In genomic region chr2:232521098-232521497, GRCh38 we compare ENCODE assay signal across 39 cellular contexts. TPM values are rescaled to one million over a fixed set of nuclear protein-coding genes. Genes with fewer than 3 reads are reported as not detected.
"Had no signal": no experiment of that assay in that cellular context is flagged by ENCODE, and none has a peak within 500 bp of the region (broad histone marks: within the 10 kb centered on the region; RNA-seq: fewer than 3 reads in every experiment).

No MANE protein-coding gene starts in this region.

- DNase-seq: activated CD4-positive, alpha-beta memory T cell treated with anti-CD3 and anti-CD28 coated beads, Interleukin-2, amount 10 ng/mL, durations not matched to agents 7 days and 5 days; activated CD4-positive, alpha-beta T cell treated with anti-CD3 and anti-CD28 coated beads for 1 hour; activated CD4-positive, alpha-beta T cell treated with anti-CD3 and anti-CD28 coated beads for 48 hours; activated CD4-positive, CD25-positive, alpha-beta regulatory T cell; activated CD8-positive, alpha-beta memory T cell treated with anti-CD3 and anti-CD28 coated beads for 24 hours; activated CD8-positive, alpha-beta memory T cell treated with anti-CD3 and anti-CD28 coated beads, Interleukin-2, amount 10 ng/mL, durations not matched to agents 7 days and 5 days; activated CD8-positive, alpha-beta memory T cell treated with anti-CD3 and anti-CD28 coated beads, Interleukin-2, amount 50 U/mL, for 48 hours; activated effector memory CD4-positive, alpha-beta T cell treated with anti-CD3 and anti-CD28 coated beads, Interleukin-2, amount 50 U/mL, for 16 hours; activated naive CD4-positive, alpha-beta T cell; activated naive CD4-positive, alpha-beta T cell treated with anti-CD3 and anti-CD28 coated beads, Interleukin-2, amount 50 U/mL, for 16 hours; activated T-cell treated with anti-CD3 and anti-CD28 coated beads, Interleukin-2, amount 50 U/mL, for 48 hours; adrenal gland; body of pancreas; MM.1S; MV-4-11; NCI-H1092; NCI-H1436 treated with DMSO at 0.1 percent for 48 hours; NCI-H1694 treated with DMSO at 0.1 percent for 48 hours; NCI-H2029; NCI-H510A; NCI-H526; NCI-H748 treated with DMSO at 0.1 percent for 48 hours; NK-92 treated with Interleukin-12 subunit alpha and Interleukin-12 subunit beta, amount 100 ng/mL, for 24 hours; PC-9; SIG-M5; T-cell; T-helper 2 cell; T-helper 9 cell; WERI-Rb-1 had no signal

- H3K9me3 ChIP-seq: adrenal gland, body of pancreas, breast epithelium had no signal

- H3K36me3 ChIP-seq: adrenal gland, breast epithelium, WERI-Rb-1 had no signal

- ATAC-seq: activated CD8-positive, alpha-beta memory T cell treated with anti-CD3 and anti-CD28 coated beads, Interleukin-2, amount 10 ng/mL, durations not matched to agents 7 days and 5 days; Right ventricle myocardium inferior; SK-N-SH treated with all-trans-retinoic acid at 6 μM for 48 hours had no signal

- H3K9me3 Mint-ChIP-seq: activated CD4-positive, alpha-beta memory T cell treated with anti-CD3 and anti-CD28 coated beads, Interleukin-2, amount 10 ng/mL, durations not matched to agents 7 days and 5 days; T-cell had no signal

- H3K9ac ChIP-seq: KMS-11 had no signal

- FAIRE-seq: astrocyte, RCC 7860 had no signal

- H3K27ac Mint-ChIP-seq: activated CD4-positive, alpha-beta memory T cell treated with anti-CD3 and anti-CD28 coated beads, Interleukin-2, amount 10 ng/mL, durations not matched to agents 7 days and 5 days; activated CD8-positive, alpha-beta memory T cell treated with anti-CD3 and anti-CD28 coated beads, Interleukin-2, amount 10 ng/mL, durations not matched to agents 7 days and 5 days had no signal

- H3K27ac ChIP-seq: adrenal gland, body of pancreas, breast epithelium, KMS-11, PC-9, RWPE1, WERI-Rb-1 had no signal

- H3K4me3 Mint-ChIP-seq: activated CD4-positive, alpha-beta memory T cell treated with anti-CD3 and anti-CD28 coated beads, Interleukin-2, amount 10 ng/mL, durations not matched to agents 7 days and 5 days; activated CD8-positive, alpha-beta memory T cell treated with anti-CD3 and anti-CD28 coated beads, Interleukin-2, amount 10 ng/mL, durations not matched to agents 7 days and 5 days had no signal

- H2AFZ ChIP-seq: PC-9 had no signal

- H3K4me3 ChIP-seq: body of pancreas, PC-9 had no signal

- H3K36me3 Mint-ChIP-seq: activated CD8-positive, alpha-beta memory T cell treated with anti-CD3 and anti-CD28 coated beads, Interleukin-2, amount 10 ng/mL, durations not matched to agents 7 days and 5 days; T-cell had no signal

- H3K4me2 ChIP-seq: KMS-11, PC-9 had no signal

RNA-seq across cellular contexts. Expression of gene PRSS56, which starts 0.9 kb away (rescaled TPM):
- total RNA-seq: activated CD4-positive, alpha-beta memory T cell treated with anti-CD3 and anti-CD28 coated beads, Interleukin-2, amount 10 ng/mL, durations not matched to agents 7 days and 5 days; activated CD8-positive, alpha-beta memory T cell treated with anti-CD3 and anti-CD28 coated beads, Interleukin-2, amount 10 ng/mL, durations not matched to agents 7 days and 5 days; astrocyte; body of pancreas; breast epithelium; cardiac septum; OCI-LY7; PC-9; SK-MEL-5; T-cell had no signal

RNA-seq across cellular contexts. Expression of gene CHRND, which starts 4.9 kb away (rescaled TPM):
- total RNA-seq: activated CD4-positive, alpha-beta memory T cell treated with anti-CD3 and anti-CD28 coated beads, Interleukin-2, amount 10 ng/mL, durations not matched to agents 7 days and 5 days; activated CD8-positive, alpha-beta memory T cell treated with anti-CD3 and anti-CD28 coated beads, Interleukin-2, amount 10 ng/mL, durations not matched to agents 7 days and 5 days; astrocyte; body of pancreas; breast epithelium; OCI-LY7; PC-9; Right ventricle myocardium inferior; T-cell had no signal

RNA-seq across cellular contexts. Expression of gene CHRNG, which starts 18.4 kb away (rescaled TPM):
- total RNA-seq: activated CD4-positive, alpha-beta memory T cell treated with anti-CD3 and anti-CD28 coated beads, Interleukin-2, amount 10 ng/mL, durations not matched to agents 7 days and 5 days; activated CD8-positive, alpha-beta memory T cell treated with anti-CD3 and anti-CD28 coated beads, Interleukin-2, amount 10 ng/mL, durations not matched to agents 7 days and 5 days; adrenal gland; astrocyte; body of pancreas; breast epithelium; cardiac septum; OCI-LY7; PC-9; Right ventricle myocardium inferior; SK-MEL-5; T-cell had no signal
